In genomic region chr15:45962733-45963132, GRCh38 we compare ENCODE assay signal across 8 cellular contexts.
"Had no signal": no experiment of that assay in that cellular context is flagged by ENCODE, and none has a peak within 500 bp of the region (broad histone marks: within the 10 kb centered on the region; RNA-seq: fewer than 3 reads in every experiment).

No MANE protein-coding gene starts in this region.

- FAIRE-seq: G401.6, GM12878, GM12891, GM12892, GM18507, GM19239 had no signal

- ATAC-seq: GM12878 had no signal

- DNase-seq: GDM1, GF-D8 had no signal

- H3K4me3 ChIP-seq: GM12878 had no signal
